In genomic region chr1:69485616-69486015, GRCh38 we compare ENCODE assay signal across 16 cellular contexts.
A peak's percentile ranks its signal among the peaks of the same experiment; 100 is the strongest.
DNase-seq lines count a peak whose midpoint lies in the region; TF ChIP-seq lines count a peak whose summit lies in the region.
"Had no signal": no experiment of that assay in that cellular context is flagged by ENCODE, and none has a peak within 500 bp of the region (broad histone marks: within the 10 kb centered on the region; RNA-seq: fewer than 3 reads in every experiment).

No MANE protein-coding gene starts in this region.

- H3K18ac ChIP-seq in trophoblast cell (ENCODE audit: low read length): no peak overlapping the region

- no peak overlapping the region for H2BK5ac ChIP-seq in trophoblast cell (ENCODE audit: low read depth, low read length, poor library complexity)

- no peaks in the 10 kb centered on the region for H3K27me3 ChIP-seq in trophoblast cell (ENCODE audit: insufficient read depth, low read length)
- H3K27me3 ChIP-seq in CD8-positive, alpha-beta memory T cell (ENCODE audit: insufficient read depth, low read length, poor library complexity, severe bottlenecking): no peaks in the 10 kb centered on the region

- peak; percentile 23 for DNase-seq in H4 (ENCODE audit: low spot score)
- DNase-seq in astrocyte of the cerebellum (ENCODE audit: low read depth): peak; percentile 36
- DNase-seq in iris pigment epithelial cell (ENCODE audit: low read depth): peak; percentile 1
- peak; percentile 59 for DNase-seq in renal cortical epithelial cell (ENCODE audit: low read depth)
- DNase-seq in HEK293T (ENCODE audit: extremely low spot score): no peak
- no peak for DNase-seq in trophoblast cell
- no peak for DNase-seq in posterior cingulate gyrus
- DNase-seq in CD8-positive, alpha-beta memory T cell: no peak
- DNase-seq: C1 segment of cervical spinal cord; CD4-positive, alpha-beta T cell; COR-L47; DMS79; GM23248; H7 had no signal

- H4K8ac ChIP-seq in trophoblast cell (ENCODE audit: low read depth, low read length): no peak overlapping the region

- no peaks in the 10 kb centered on the region for H3K9me3 ChIP-seq in trophoblast cell (ENCODE audit: insufficient read depth, low read depth, low read length)
- H3K9me3 ChIP-seq in CD8-positive, alpha-beta memory T cell (ENCODE audit: low read length): no peaks in the 10 kb centered on the region

- H2AFZ ChIP-seq in trophoblast cell (ENCODE audit: insufficient read depth, low read length, poor library complexity): no peak overlapping the region
- H2AFZ ChIP-seq: GM23248 had no signal

- H3K4ac ChIP-seq in trophoblast cell (ENCODE audit: low read depth, low read length): no peak overlapping the region

- WGBS in trophoblast cell (ENCODE audit: extremely low coverage, insufficient coverage, insufficient read length): no CpG with 5 or more reads among the region's 1 CpG

- in situ Hi-C loops in astrocyte of the cerebellum (cut with HindIII; ENCODE audit: low sequenced_read_pairs): no loop called here

- no peak overlapping the region for H2BK120ac ChIP-seq in trophoblast cell (ENCODE audit: insufficient read depth, low read length, poor library complexity)

- no peak overlapping the region for H2BK12ac ChIP-seq in trophoblast cell (ENCODE audit: low read length)

- POLR2A ChIA-PET in HEK293T (lab: Yijun Ruan, JAX): no interaction called here
- POLR2A ChIA-PET in CD8-positive, alpha-beta memory T cell (lab: Charles Lee): no interaction called here

- no peak overlapping the region for H3K4me3 ChIP-seq in astrocyte of the cerebellum (ENCODE audit: low read depth, low read length)
- no peak overlapping the region for H3K4me3 ChIP-seq in trophoblast cell (ENCODE audit: low read depth, low read length)
- no peak overlapping the region for H3K4me3 ChIP-seq in CD8-positive, alpha-beta memory T cell (ENCODE audit: low read length)
- H3K4me3 ChIP-seq: GM12878, GM23248 had no signal

- no peaks in the 10 kb centered on the region for H3K4me1 Mint-ChIP-seq in CD8-positive, alpha-beta memory T cell
- H3K4me1 Mint-ChIP-seq: B cell had no signal

- peaks cover 0 to 1% of the 10 kb centered on the region in 2 donors for H3K27me3 Mint-ChIP-seq in CD8-positive, alpha-beta memory T cell
- H3K27me3 Mint-ChIP-seq: B cell; CD4-positive, alpha-beta T cell had no signal

- H3K9ac ChIP-seq in trophoblast cell (ENCODE audit: low read length): no peak overlapping the region
- H3K9ac ChIP-seq: GM23248 had no signal

- CTCF ChIA-PET in HEK293T (lab: Yijun Ruan, JAX): no interaction called here
- CTCF ChIA-PET in CD8-positive, alpha-beta memory T cell (lab: Charles Lee): no interaction called here

- no peak overlapping the region for H3K27ac ChIP-seq in trophoblast cell (ENCODE audit: low read depth, low read length)
- no peak overlapping the region for H3K27ac ChIP-seq in CD8-positive, alpha-beta memory T cell (ENCODE audit: low read depth, low read length)
- H3K27ac ChIP-seq: GM23248 had no signal

- H3K36me3 Mint-ChIP-seq in CD8-positive, alpha-beta memory T cell: no peaks in the 10 kb centered on the region

- H4K12ac ChIP-seq in trophoblast cell (ENCODE audit: low read depth, low read length): no peak overlapping the region

- H2AK5ac ChIP-seq in trophoblast cell (ENCODE audit: low read length): no peak overlapping the region

- no peak overlapping the region for H3K4me3 Mint-ChIP-seq in CD8-positive, alpha-beta memory T cell
- H3K4me3 Mint-ChIP-seq: B cell; CD4-positive, alpha-beta T cell had no signal

- intact Hi-C loops in posterior cingulate gyrus (cut with DNase I): no loop called here

- H3K9me3 Mint-ChIP-seq in CD8-positive, alpha-beta memory T cell: peaks cover 4 to 20% (median 12%) of the 10 kb centered on the region in 5 donors

- H3K36me3 ChIP-seq in trophoblast cell (ENCODE audit: control insufficient read depth in 1 of 2, insufficient read depth in 2 of 2, low read length in 2 of 2): no peaks in the 10 kb centered on the region
- H3K36me3 ChIP-seq in CD8-positive, alpha-beta memory T cell (ENCODE audit: insufficient read depth, low read length): no peaks in the 10 kb centered on the region

- no peak overlapping the region for H4K91ac ChIP-seq in trophoblast cell (ENCODE audit: low read depth, low read length)

- H3K79me2 ChIP-seq in trophoblast cell (ENCODE audit: control insufficient read depth, insufficient read depth, low read length, poor library complexity): no peaks in the 10 kb centered on the region

- TF ChIP-seq CTCF in astrocyte of the cerebellum (IDR thresholded peaks at IDR 0.05; ENCODE audit: low read depth, low read length, missing control alignments): no peak

- no peak overlapping the region for H3K14ac ChIP-seq in trophoblast cell (ENCODE audit: low read length)

- H3K27ac Mint-ChIP-seq in CD8-positive, alpha-beta memory T cell: no peak overlapping the region
- H3K27ac Mint-ChIP-seq: B cell; CD4-positive, alpha-beta T cell had no signal

- H3K79me1 ChIP-seq in trophoblast cell (ENCODE audit: low read length): no peaks in the 10 kb centered on the region

- no peak overlapping the region for H3K23ac ChIP-seq in trophoblast cell (ENCODE audit: low read length)

- H3K4me1 ChIP-seq in trophoblast cell (ENCODE audit: control insufficient read depth in 1 of 2, insufficient read depth in 2 of 2, low read length in 2 of 2): no peaks in the 10 kb centered on the region
- H3K4me1 ChIP-seq in CD8-positive, alpha-beta memory T cell (ENCODE audit: insufficient read depth, low read length): no peaks in the 10 kb centered on the region

- H3K4me2 ChIP-seq in trophoblast cell (ENCODE audit: low read length): no peak overlapping the region

TF ChIP-seq in HEK293T, 16 proteins besides CTCF, POLR2A, EP300 and RAD21:
- no peak for TF ChIP-seq ELF4 (IDR thresholded peaks at IDR 0.05)

Comparison
In these comparisons a context has a peak if more than half of its experiments do, and no peak if none do; other contexts are left out.
1. DNase-seq: peak in H4 (single experiment), astrocyte of the cerebellum (single experiment), iris pigment epithelial cell (single experiment) and renal cortical epithelial cell (single experiment); none in HEK293T (single experiment), trophoblast cell (0 of 2), posterior cingulate gyrus (0 of 10) and CD8-positive, alpha-beta memory T cell (0 of 5).